ENCODE assay signal across 8 cellular contexts in the genomic region with DNA sequence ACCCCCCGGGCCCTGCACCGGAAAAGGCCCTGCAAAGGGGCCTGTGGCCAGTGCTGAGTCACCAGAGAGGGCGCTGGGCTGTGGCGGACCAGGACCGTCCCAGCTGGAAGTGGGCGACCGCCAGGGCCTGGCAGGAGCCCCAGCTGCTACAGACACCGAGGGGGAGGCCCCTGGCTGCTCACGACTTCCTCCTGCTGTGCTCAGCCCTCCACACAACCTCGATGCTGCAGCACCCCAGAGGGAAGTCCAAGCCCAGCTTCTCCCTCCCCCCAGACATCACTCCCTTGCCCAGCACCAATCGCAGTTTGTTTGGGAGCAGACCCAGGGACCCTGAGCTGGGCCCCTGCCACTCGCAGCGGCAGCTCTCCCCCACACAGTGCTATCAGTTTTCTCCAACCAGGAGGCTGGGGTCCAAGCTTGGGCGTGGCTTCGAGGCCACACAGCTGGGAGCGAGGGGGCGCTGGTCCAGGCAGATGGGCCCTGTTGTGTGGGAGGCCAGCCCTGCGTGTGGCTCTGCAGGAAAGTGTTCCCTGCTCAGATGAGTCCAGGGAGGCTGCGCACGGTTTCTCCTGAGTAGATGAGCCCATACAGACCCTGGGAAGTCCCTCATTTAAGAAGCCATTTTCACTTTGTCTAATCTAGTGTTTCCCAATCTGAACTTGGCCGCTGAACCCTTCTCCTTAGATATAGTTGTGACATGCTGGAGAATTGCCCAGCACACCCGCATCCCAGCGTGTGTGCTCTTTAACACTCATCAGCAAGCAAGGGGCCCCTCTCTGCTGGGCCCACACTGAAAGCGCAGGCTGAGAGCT. TPM values are rescaled to one million over a fixed set of nuclear protein-coding genes. Genes with fewer than 3 reads are reported as not detected.
DNase-seq lines count a peak whose midpoint lies in the region; ATAC-seq and TF ChIP-seq lines count a peak whose summit lies in the region.

No MANE protein-coding gene starts in this region.

- no peak overlapping the region for H2AK5ac ChIP-seq in H9 (ENCODE audit: insufficient read length, low read length)

- H3K27me3 ChIP-seq in H9 (ENCODE audit: insufficient read depth, low read length) (no peaks in the 10 kb centered on the region), MG63 (no peaks in the 10 kb centered on the region), esophagus (ENCODE audit: control insufficient read depth in 1 of 2, insufficient read depth in 2 of 2, low read length in 2 of 2) (no peaks in the 10 kb centered on the region), mucosa of rectum (ENCODE audit: control insufficient read depth in 2 of 2, insufficient read depth in 2 of 2, low read length in 2 of 2) (no peaks in the 10 kb centered on the region)

- H2BK5ac ChIP-seq in H9 (ENCODE audit: insufficient read length, low read length), result no peak overlapping the region

- no peak overlapping the region for H3T11ph ChIP-seq in H9 (ENCODE audit: low read length)

- H3K23ac ChIP-seq in H9 (ENCODE audit: insufficient read length, low read depth, low read length), result no peak overlapping the region

- H3K79me1 ChIP-seq in H9 (ENCODE audit: insufficient read depth, low read depth, low read length, poor library complexity, severe bottlenecking), result no peaks in the 10 kb centered on the region

- H4K8ac ChIP-seq in H9 (replicated peaks; ENCODE audit: insufficient read length, low read depth, low read length), result no peak overlapping the region

- peak overlapping the region; percentile 12 for H3K18ac ChIP-seq in H9 (ENCODE audit: insufficient read length, low read depth, low read length)

- no peak overlapping the region for H2BK120ac ChIP-seq in H9 (ENCODE audit: low read depth, low read length, poor library complexity, severe bottlenecking)

- peaks cover 30 to 35% of the 10 kb centered on the region in 2 experiments for H3K4me1 Mint-ChIP-seq in H9
- H3K4me1 Mint-ChIP-seq in activated CD4-positive, alpha-beta memory T cell treated with anti-CD3 and anti-CD28 coated beads for 36 hours (ENCODE audit: low read depth), result peaks cover 65% of the 10 kb centered on the region

- WGBS in H9 (ENCODE audit: extremely low coverage, insufficient read length, low lambda C conversion rate), result no CpG with 5 or more reads among the region's 24 CpGs
- WGBS in esophagus, 2 donors, result 14 to 20% methylated on average over 24 of the region's 24 CpGs

- no peaks in the 10 kb centered on the region for H4K20me1 ChIP-seq in H9 (ENCODE audit: control insufficient read depth, insufficient read depth, insufficient read length)

- H2AFZ ChIP-seq in H9 (ENCODE audit: low read length), result no peak overlapping the region

- H2BK20ac ChIP-seq in H9 (ENCODE audit: low read depth, low read length, poor library complexity, severe bottlenecking), result no peak overlapping the region

- H3K23me2 ChIP-seq in H9 (ENCODE audit: insufficient read length, low read depth, low read length, poor library complexity, severe bottlenecking), result peaks cover 2% of the 10 kb centered on the region

- 0 out of 2 replicates have a peak, but pooled peaks cover 5% of the 10 kb centered on the region for H3K36me3 ChIP-seq in MG63
- H3K36me3 ChIP-seq in esophagus (ENCODE audit: control insufficient read depth in 2 of 2, insufficient read depth in 2 of 2, low read length in 1 of 2), result peaks cover 6 to 19% of the 10 kb centered on the region in 2 donors
- peaks cover 19 to 25% of the 10 kb centered on the region in 2 donors for H3K36me3 ChIP-seq in mucosa of rectum (ENCODE audit: control insufficient read depth in 2 of 2, insufficient read depth in 2 of 2, low read length in 2 of 2)

- H3K56ac ChIP-seq in H9 (ENCODE audit: insufficient read length, low read depth, low read length), result no peak overlapping the region

- POLR2A ChIA-PET in activated CD4-positive, alpha-beta memory T cell treated with anti-CD3 and anti-CD28 coated beads for 36 hours (lab: Charles Lee), result interaction anchor here (1.3 to 5.0 kb wide), 7 partner anchors 8 to 52 kb away, joined by 5 to 27 read pairs (median 10); partner anchors contain the start of genes GGA1, LGALS1, NOL12 and PDXP

- H3K4me1 ChIP-seq in H9 (ENCODE audit: insufficient read depth, low read length), result peaks cover 5% of the 10 kb centered on the region; the same call in 1 of the 2 replicates
- H3K4me1 ChIP-seq in esophagus (ENCODE audit: control insufficient read depth in 2 of 2, insufficient read depth in 2 of 2, low read length in 1 of 2), result peaks cover 0 to 26% of the 10 kb centered on the region in 2 donors
- H3K4me1 ChIP-seq in mucosa of rectum (ENCODE audit: control insufficient read depth in 2 of 2, insufficient read depth in 2 of 2, low read length in 2 of 2), result peaks cover 48 to 57% of the 10 kb centered on the region in 2 donors

- peaks cover 0 to 12% (median 11%) of the 10 kb centered on the region in 3 experiments; a peak in 5 of 7 replicates for H3K36me3 Mint-ChIP-seq in H9 (ENCODE audit: insufficient read depth in 1 of 3, low read depth in 3 of 3)
- peaks cover 2% of the 10 kb centered on the region for H3K36me3 Mint-ChIP-seq in activated CD4-positive, alpha-beta memory T cell treated with anti-CD3 and anti-CD28 coated beads for 36 hours

- peak overlapping the region in 2 of 3 experiments; percentile 88 to 92; a peak in 5 of 7 replicates for H3K27ac Mint-ChIP-seq in H9
- H3K27ac Mint-ChIP-seq in activated CD4-positive, alpha-beta memory T cell treated with anti-CD3 and anti-CD28 coated beads for 36 hours, result peak overlapping the region; percentile 95

- no peak overlapping the region for H3K27ac ChIP-seq in H9 (ENCODE audit: insufficient read length, low read depth, low read length)
- peak overlapping the region; percentile 75 to 85 for H3K27ac ChIP-seq in esophagus (ENCODE audit: low read depth in 2 of 2, low read length in 1 of 2)
- H3K27ac ChIP-seq in mucosa of rectum (ENCODE audit: low read depth in 2 of 2, low read length in 2 of 2), result peak overlapping the region; percentile 57 to 87

- H4K5ac ChIP-seq in H9 (ENCODE audit: insufficient read length, low read depth, low read length), result no peak overlapping the region

- ATAC-seq in GM18498 (IDR thresholded peaks at IDR 0.05; ENCODE audit: unreplicated experiment), result peak; percentile 53

- no peak overlapping the region for H3K4ac ChIP-seq in H9 (ENCODE audit: low read depth, low read length)

- H3K4me3 ChIP-seq in MG63, result no peak overlapping the region
- no peak overlapping the region for H3K4me3 ChIP-seq in esophagus (ENCODE audit: low read depth in 1 of 2, low read length in 2 of 2)
- H3K4me3 ChIP-seq in mucosa of rectum (ENCODE audit: low read length in 2 of 2), result peak overlapping the region; percentile 14 to 44

- no peak overlapping the region for H4K91ac ChIP-seq in H9 (ENCODE audit: insufficient read length, low read depth, low read length)

- H3K14ac ChIP-seq in H9 (ENCODE audit: insufficient read depth, low read length), result peak overlapping the region; percentile 37; the same call in 1 of the 2 replicates

- no peaks in the 10 kb centered on the region for H3K9me3 Mint-ChIP-seq in H9
- H3K9me3 Mint-ChIP-seq in activated CD4-positive, alpha-beta memory T cell treated with anti-CD3 and anti-CD28 coated beads for 36 hours, result no peaks in the 10 kb centered on the region

- H3K9ac ChIP-seq in H9 (ENCODE audit: extremely low read depth, insufficient read length, low read length), result no peak overlapping the region
- peak overlapping the region; percentile 47 to 50 for H3K9ac ChIP-seq in mucosa of rectum (ENCODE audit: low read depth in 1 of 2, low read length in 2 of 2)

- no peaks in the 10 kb centered on the region for H3K9me3 ChIP-seq in H9 (ENCODE audit: control insufficient read depth, low read depth, low read length)
- no peaks in the 10 kb centered on the region for H3K9me3 ChIP-seq in MG63
- H3K9me3 ChIP-seq in esophagus (ENCODE audit: control insufficient read depth in 2 of 2, insufficient read depth in 1 of 2, low read depth in 1 of 2, low read length in 1 of 2), result no peaks in the 10 kb centered on the region
- no peaks in the 10 kb centered on the region for H3K9me3 ChIP-seq in mucosa of rectum (ENCODE audit: control insufficient read depth in 2 of 2, low read length in 2 of 2)

- CTCF ChIA-PET in activated CD4-positive, alpha-beta memory T cell treated with anti-CD3 and anti-CD28 coated beads for 36 hours (lab: Charles Lee), result interaction anchor here (0.6 to 15.3 kb wide), 13 partner anchors 8 to 767 kb away, joined by 3 to 574 read pairs (median 4); partner anchors contain the start of genes GGA1, LGALS1, NOL12 and PDXP

- intact Hi-C loops in activated CD4-positive, alpha-beta memory T cell treated with anti-CD3 and anti-CD28 coated beads for 36 hours (cut with micrococcal nuclease), result loop anchor here (1.0 to 10.0 kb wide), 4 partner anchors 9 to 111 kb away; partner anchors contain the start of gene GGA1

- H2BK15ac ChIP-seq in H9 (ENCODE audit: low read depth, low read length), result no peak overlapping the region; the same call in 1 of the 2 replicates

- peak overlapping the region; percentile 2 for H3K4me2 ChIP-seq in H9 (ENCODE audit: insufficient read depth, insufficient read length, low read length)

- peak overlapping the region in 1 of 2 experiments; percentile 29; a peak in 2 of 5 replicates for H3K4me3 Mint-ChIP-seq in H9
- H3K4me3 Mint-ChIP-seq in activated CD4-positive, alpha-beta memory T cell treated with anti-CD3 and anti-CD28 coated beads for 36 hours, result peak overlapping the region; percentile 66

- no peak; the same call in 2 of the 3 replicates for TF ChIP-seq CTCF in H9 (conservative IDR thresholded peaks at IDR 0.05)

- H3K79me2 ChIP-seq in H9 (ENCODE audit: insufficient read depth, low read length), result no peaks in the 10 kb centered on the region

- no peak overlapping the region for H2BK12ac ChIP-seq in H9 (ENCODE audit: insufficient read length, low read depth, low read length)

- peak; percentile 86 for DNase-seq in H9
- DNase-seq in MG63, result peak; percentile 96
- DNase-seq in activated CD4-positive, alpha-beta memory T cell treated with anti-CD3 and anti-CD28 coated beads for 36 hours, result peak; percentile 85
- peak; percentile 48 for DNase-seq in stromal cell of bone marrow (ENCODE audit: low read depth)
- no peak for DNase-seq in NCI-H345 treated with DMSO at 0.1 percent for 48 hours (lab: John Stamatoyannopoulos, UW; ENCODE audit: unreplicated experiment)

- no peaks in the 10 kb centered on the region; the same call in 1 of the 2 replicates for H3K27me3 Mint-ChIP-seq in H9 (ENCODE audit: low read depth)
- no peaks in the 10 kb centered on the region for H3K27me3 Mint-ChIP-seq in activated CD4-positive, alpha-beta memory T cell treated with anti-CD3 and anti-CD28 coated beads for 36 hours

RNA-seq across cellular contexts. Expression of gene SH3BP1, which starts 5.6 kb away (rescaled TPM):
- total RNA-seq in H9 (2021), result 33.6 and 35.1 TPM in 2 replicates
- 0.95 TPM in 1 of 2 replicates, not detected in the other for total RNA-seq in MG63 (2014; rRNA removed; shearing (Covaris generic); ENCODE audit: low replicate concordance)
- 100 to 1,000 TPM in 1 of 2 experiments, 10 to 100 TPM in 1; 97.6 to 102 TPM for total RNA-seq in activated CD4-positive, alpha-beta memory T cell treated with anti-CD3 and anti-CD28 coated beads for 36 hours
- 10 to 100 TPM; 39.8 to 42.0 TPM for polyA plus RNA-seq in esophagus

RNA-seq across cellular contexts. Expression of gene PDXP, which starts 24.6 kb away (rescaled TPM):
- total RNA-seq in H9 (2021), result 38.9 and 41.0 TPM in 2 replicates
- total RNA-seq in MG63 (2014; rRNA removed; shearing (Covaris generic); ENCODE audit: low replicate concordance), result 18.0 and 24.2 TPM in 2 replicates
- 10 to 100 TPM; 21.9 to 22.9 TPM for total RNA-seq in activated CD4-positive, alpha-beta memory T cell treated with anti-CD3 and anti-CD28 coated beads for 36 hours
- 1 to 10 TPM; 1.4 to 2.2 TPM for polyA plus RNA-seq in esophagus

RNA-seq across cellular contexts. Expression of gene GGA1, which starts 25.3 kb away (rescaled TPM):
- total RNA-seq in H9 (2021), result 56.0 and 61.7 TPM in 2 replicates
- total RNA-seq in MG63 (2014; rRNA removed; shearing (Covaris generic); ENCODE audit: low replicate concordance), result 13.8 and 33.2 TPM in 2 replicates
- total RNA-seq in activated CD4-positive, alpha-beta memory T cell treated with anti-CD3 and anti-CD28 coated beads for 36 hours, result 10 to 100 TPM; 59.0 to 61.1 TPM
- 10 to 100 TPM; 34.2 to 55.6 TPM for polyA plus RNA-seq in esophagus

RNA-seq across cellular contexts. Expression of gene LGALS1, which starts 41.5 kb away (rescaled TPM):
- total RNA-seq in H9 (2021), result 32.8 and 33.6 TPM in 2 replicates
- total RNA-seq in MG63 (2014; rRNA removed; shearing (Covaris generic); ENCODE audit: low replicate concordance), result 3,913 and 4,947 TPM in 2 replicates
- 100 to 1,000 TPM; 816 to 833 TPM for total RNA-seq in activated CD4-positive, alpha-beta memory T cell treated with anti-CD3 and anti-CD28 coated beads for 36 hours
- polyA plus RNA-seq in esophagus, result 100 to 1,000 TPM; 160 to 194 TPM

RNA-seq across cellular contexts. Expression of gene NOL12, which starts 52.2 kb away (rescaled TPM):
- total RNA-seq in H9 (2021), result 30.4 and 35.4 TPM in 2 replicates
- total RNA-seq in MG63 (2014; rRNA removed; shearing (Covaris generic); ENCODE audit: low replicate concordance), result 61.0 and 111 TPM in 2 replicates
- 10 to 100 TPM; 32.5 to 33.3 TPM for total RNA-seq in activated CD4-positive, alpha-beta memory T cell treated with anti-CD3 and anti-CD28 coated beads for 36 hours
- polyA plus RNA-seq in esophagus, result 10 to 100 TPM; 35.2 to 43.3 TPM

Comparison
In these comparisons a context has a peak if more than half of its experiments do, and no peak if none do; other contexts are left out.
1. H3K4me3 ChIP-seq: peak in mucosa of rectum (2 of 2); none in MG63 (single experiment) and esophagus (0 of 2).
2. RNA of gene SH3BP1, which starts 5.6 kb away (total RNA-seq): 97.6 to 102 TPM in activated CD4-positive, alpha-beta memory T cell treated with anti-CD3 and anti-CD28 coated beads for 36 hours and 33.6 to 35.1 TPM in H9; 0.95 TPM in MG63; every median in the first group is over 10 times any median in the second.